Comparison of ENCODE assay signal across 13 cellular contexts in the genomic region with DNA sequence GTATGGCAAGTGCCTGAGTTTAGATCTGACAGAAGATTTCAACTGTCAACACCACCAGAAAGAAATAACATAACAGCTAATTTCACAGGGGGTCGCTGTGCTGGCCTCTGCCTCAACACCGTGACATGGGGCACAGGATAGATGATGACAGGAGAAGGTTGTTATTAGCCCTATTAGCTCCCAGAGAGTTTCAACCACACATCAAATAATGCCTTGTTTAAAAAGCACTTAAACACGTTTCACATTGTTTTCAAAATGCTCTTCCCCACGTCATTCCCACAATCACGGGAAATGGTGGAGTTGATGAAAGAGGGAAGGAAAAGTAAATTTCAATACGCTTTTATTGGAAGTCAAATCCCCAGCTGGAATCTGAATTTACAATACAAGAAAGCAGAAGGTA.
"Had no signal": no experiment of that assay in that cellular context is flagged by ENCODE, and none has a peak within 500 bp of the region (broad histone marks: within the 10 kb centered on the region; RNA-seq: fewer than 3 reads in every experiment).

No MANE protein-coding gene starts in this region.

- H3K4me3 ChIP-seq: cardiac muscle cell, hepatocyte, stomach, thoracic aorta had no signal

- H3K4me2 ChIP-seq: hepatocyte had no signal

- DNase-seq: activated B cell treated with CpG ODN at 0.5 μM for 24 hours; activated CD4-positive, alpha-beta T cell treated with anti-CD3 and anti-CD28 coated beads, Interleukin-2, amount 10 ng/mL, durations not matched to agents 7 days and 5 days; activated CD8-positive, alpha-beta memory T cell treated with anti-CD3 and anti-CD28 coated beads for 24 hours; activated naive CD4-positive, alpha-beta T cell treated with Interleukin-2 at 50 U/mL for 16 hours; left ventricle myocardium superior; mesendoderm; stimulated activated CD4-positive, alpha-beta T cell treated with anti-CD3 and anti-CD28 coated beads, Interleukin-4, amount 100 ng/mL, for 4 hours; stomach had no signal

- ATAC-seq: left ventricle myocardium superior had no signal

- H3K4me1 ChIP-seq: parathyroid adenoma had no signal

- H3K27me3 ChIP-seq: cardiac muscle cell, hepatocyte, stomach had no signal

- H3K79me2 ChIP-seq: hepatocyte, parathyroid adenoma had no signal

- H3K9ac ChIP-seq: parathyroid adenoma had no signal

- H3K27ac ChIP-seq: cardiac muscle cell, epithelial cell of prostate, hepatocyte, parathyroid adenoma, stomach, thoracic aorta had no signal

- H2AFZ ChIP-seq: hepatocyte, parathyroid adenoma had no signal

- H3K36me3 ChIP-seq: cardiac muscle cell, stomach, thoracic aorta had no signal

- H3K9me3 ChIP-seq: stomach, thoracic aorta had no signal
